ENCODE assay signal across 1 cellular context in the genomic region with DNA sequence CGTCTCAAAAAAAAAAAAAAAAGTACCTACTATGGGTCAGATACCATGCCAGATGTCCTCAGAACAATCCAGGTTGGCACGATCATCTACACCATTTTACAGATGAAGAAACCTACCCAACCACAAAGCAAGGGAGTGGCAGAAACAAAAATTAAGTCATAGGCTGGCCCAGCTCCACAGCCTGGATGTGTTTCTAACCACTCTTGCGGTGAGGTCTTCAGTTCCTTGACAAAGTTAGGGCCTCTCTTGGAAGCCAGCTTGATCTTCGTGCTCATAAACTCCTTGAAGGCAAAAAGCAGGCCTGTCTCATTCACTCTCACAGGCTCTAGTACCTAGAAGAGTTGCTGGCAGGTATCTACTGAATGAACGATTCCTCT.
TF ChIP-seq lines count a peak whose summit lies in the region.

No MANE protein-coding gene starts in this region.

TF ChIP-seq in endothelial cell of umbilical vein, 7 proteins besides CTCF, POLR2A, EP300 and RAD21 (continued from another document):
- TF ChIP-seq, protein P1, sequence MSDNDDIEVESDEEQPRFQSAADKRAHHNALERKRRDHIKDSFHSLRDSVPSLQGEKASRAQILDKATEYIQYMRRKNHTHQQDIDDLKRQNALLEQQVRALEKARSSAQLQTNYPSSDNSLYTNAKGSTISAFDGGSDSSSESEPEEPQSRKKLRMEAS (IDR thresholded peaks at IDR 0.05; ENCODE audit: insufficient read depth, insufficient read length), result no peak
- no peak for TF ChIP-seq EZH2 (IDR thresholded peaks at IDR 0.05; ENCODE audit: borderline replicate concordance, low read depth, low read length, severe bottlenecking)
- TF ChIP-seq POLR2AphosphoS5 (IDR thresholded peaks at IDR 0.05; ENCODE audit: insufficient read depth, low read depth, low read length), result no peak
